Comparison of ENCODE assay signal across 1 cellular context in genomic region chr5:177099422-177100093, GRCh38.
TF ChIP-seq lines count a peak whose summit lies in the region.

No MANE protein-coding gene starts in this region.

TF ChIP-seq in IMR-90, 13 proteins besides CTCF, POLR2A, EP300 and RAD21:
- TF ChIP-seq CEBPB (IDR thresholded peaks at IDR 0.05; ENCODE audit: low read depth, low read length) (no peak), SMC3 (IDR thresholded peaks at IDR 0.05; ENCODE audit: low read depth, low read length) (no peak), RFX5 (IDR thresholded peaks at IDR 0.05; ENCODE audit: low read depth, low read length) (no peak)
TF ChIP-seq in IMR-90: peak in this region for 0.
